8 cellular contexts compared by ENCODE assay signal in genomic region chr11:120303004-120303637, GRCh38. TPM values are rescaled to one million over a fixed set of nuclear protein-coding genes. Genes with fewer than 3 reads are reported as not detected.
DNase-seq lines count a peak whose midpoint lies in the region; ATAC-seq, FAIRE-seq and TF ChIP-seq lines count a peak whose summit lies in the region.

No MANE protein-coding gene starts in this region.

- H2BK12ac ChIP-seq in trophoblast cell (ENCODE audit: low read length): no peak overlapping the region

- H3K27me3 ChIP-seq in trophoblast cell (ENCODE audit: insufficient read depth, low read length) (no peaks in the 10 kb centered on the region), vagina (no peaks in the 10 kb centered on the region)

- no peaks in the 10 kb centered on the region for H3K9me3 ChIP-seq in A549
- H3K9me3 ChIP-seq in trophoblast cell (ENCODE audit: insufficient read depth, low read depth, low read length): peaks cover 2% of the 10 kb centered on the region
- H3K9me3 ChIP-seq in vagina: no peaks in the 10 kb centered on the region

- TF ChIP-seq POLR2A in A549 (IDR thresholded peaks at IDR 0.05; ENCODE audit: low read length) (no peak), vagina (IDR thresholded peaks at IDR 0.05) (no peak)

- H2BK5ac ChIP-seq in trophoblast cell (ENCODE audit: low read depth, low read length, poor library complexity): no peak overlapping the region

- no peak overlapping the region for H2AK5ac ChIP-seq in trophoblast cell (ENCODE audit: low read length)

- H3K79me1 ChIP-seq in trophoblast cell (ENCODE audit: low read length): peaks cover 20% of the 10 kb centered on the region

- H3K27ac ChIP-seq in A549 (no peak overlapping the region), trophoblast cell (ENCODE audit: low read depth, low read length) (peak overlapping the region; percentile 63), vagina (peak overlapping the region; percentile 58)

- 7% methylated on average over 3 of the region's 3 CpGs for WGBS in A549 (ENCODE audit: missing lambda C conversion rate)
- no CpG with 5 or more reads among the region's 3 CpGs for WGBS in trophoblast cell (ENCODE audit: extremely low coverage, insufficient coverage, insufficient read length)

- H3K14ac ChIP-seq in trophoblast cell (ENCODE audit: low read length): peak overlapping the region; percentile 50

- peak; percentile 55 to 64; a peak in 4 of 5 replicates for TF ChIP-seq RAD21 in A549 (conservative IDR thresholded peaks at IDR 0.05 in 1 of 2, IDR thresholded peaks at IDR 0.05 in 1 of 2)

- intact Hi-C loops in vagina (cut with DNase I): loop anchor here (5.0 kb wide), 2 partner anchors 66 to 131 kb away; no protein-coding TSS in a partner anchor

- peaks cover 22% of the 10 kb centered on the region for H3K4me1 ChIP-seq in A549
- H3K4me1 ChIP-seq in trophoblast cell (ENCODE audit: control insufficient read depth in 1 of 2, insufficient read depth in 2 of 2, low read length in 2 of 2): peaks cover 25 to 27% of the 10 kb centered on the region in 2 experiments
- H3K4me1 ChIP-seq in vagina: peaks cover 15% of the 10 kb centered on the region

- H4K8ac ChIP-seq in trophoblast cell (ENCODE audit: low read depth, low read length): peak overlapping the region; percentile 27

- POLR2A ChIA-PET in A549 (lab: Yijun Ruan, JAX): interaction anchor here (1.0 kb wide), 1 partner anchor 67 kb away, joined by 4 read pairs; no protein-coding TSS in a partner anchor

- H4K91ac ChIP-seq in trophoblast cell (ENCODE audit: low read depth, low read length): peak overlapping the region; percentile 78

- H3K9ac ChIP-seq in trophoblast cell (ENCODE audit: low read length): no peak overlapping the region

- DNase-seq in A549 (ENCODE audit: low read depth in 1 of 2, low spot score in 1 of 2) (peak; percentile 56 to 76), Kasumi-1 (lab: John Stamatoyannopoulos, UW) (peak; percentile 75 to 88), SHP77 (lab: John Stamatoyannopoulos, UW) (peak; percentile 61 to 66), globus pallidus (ENCODE audit: low spot score) (peak; percentile 61), trophoblast cell (peak; percentile 76 to 80), vagina (ENCODE audit: extremely low spot score in 2 of 2) (no peak)
- DNase-seq in activated effector memory CD4-positive, alpha-beta T cell treated with anti-CD3 and anti-CD28 coated beads, Interleukin-2, amount 50 U/mL, for 16 hours: peak; percentile 76

- no peak overlapping the region for H3K23ac ChIP-seq in trophoblast cell (ENCODE audit: low read length)

- no peak overlapping the region for H4K12ac ChIP-seq in trophoblast cell (ENCODE audit: low read depth, low read length)

- H3K4me2 ChIP-seq in A549: no peak overlapping the region
- H3K4me2 ChIP-seq in trophoblast cell (ENCODE audit: low read length): no peak overlapping the region

- peaks cover 0 to 2% of the 10 kb centered on the region in 2 experiments for H3K36me3 ChIP-seq in trophoblast cell (ENCODE audit: control insufficient read depth in 1 of 2, insufficient read depth in 2 of 2, low read length in 2 of 2)
- no peaks in the 10 kb centered on the region for H3K36me3 ChIP-seq in vagina

- no peak for TF ChIP-seq EP300 in A549 (IDR thresholded peaks at IDR 0.05)

- H2BK120ac ChIP-seq in trophoblast cell (ENCODE audit: insufficient read depth, low read length, poor library complexity): peak overlapping the region; percentile 65

- peak overlapping the region; percentile 23 for H3K18ac ChIP-seq in trophoblast cell (ENCODE audit: low read length)

- ATAC-seq in A549 (peak; percentile 79 to 89), GM18858 (IDR thresholded peaks at IDR 0.05; ENCODE audit: unreplicated experiment) (peak; percentile 55)

- CTCF ChIA-PET in A549 (lab: Yijun Ruan, JAX): interaction anchor here (0.7 to 15.7 kb wide), 26 partner anchors 9 to 153 kb away, joined by 3 to 407 read pairs (median 6); partner anchors contain the start of gene POU2F3

- H3K4ac ChIP-seq in trophoblast cell (ENCODE audit: low read depth, low read length): no peak overlapping the region

- H3K4me3 ChIP-seq in A549: no peak overlapping the region
- no peak overlapping the region for H3K4me3 ChIP-seq in trophoblast cell (ENCODE audit: low read depth, low read length)
- H3K4me3 ChIP-seq in vagina: no peak overlapping the region

- H3K79me2 ChIP-seq in trophoblast cell (ENCODE audit: control insufficient read depth, insufficient read depth, low read length, poor library complexity): no peaks in the 10 kb centered on the region

- no peak overlapping the region for H2AFZ ChIP-seq in trophoblast cell (ENCODE audit: insufficient read depth, low read length, poor library complexity)

- FAIRE-seq in A549 (lab: Jason Lieb, UNC): no peak

- TF ChIP-seq CTCF in A549 (IDR thresholded peaks at IDR 0.05) (peak; percentile 70), vagina (IDR thresholded peaks at IDR 0.05) (peak; percentile 56 to 81 (median 70))

TF ChIP-seq in A549, 52 proteins besides CTCF, POLR2A, EP300 and RAD21:
- peak; percentile 41; the same call in 2 of the 3 replicates for TF ChIP-seq SMC3 (IDR thresholded peaks at IDR 0.05)
- TF ChIP-seq FOXS1 (CRISPR knock-in tag; IDR thresholded peaks at IDR 0.05): no peak

RNA-seq across cellular contexts. Expression of gene TLCD5, which starts 22.0 kb away (rescaled TPM):
- polyA plus RNA-seq in A549 (2011; rRNA removed) (12.9 TPM in 2 replicates), A549 (2017; fragmentation: RNase III; extraction: RNeasy Plus Mini Kit Qiagen cat#74134 plus additional on column Dnase treatment) (5.8 to 6.1 TPM (median 6.0 TPM) in 3 replicates)
- 5.0 and 5.3 TPM in 2 replicates for polyA plus RNA-seq in A549 (2012; cell fraction: cytosol; rRNA removed)
- 3.8 and 8.8 TPM in 2 replicates for polyA plus RNA-seq in A549 (2012; cell fraction: nucleus; rRNA removed)
- polyA minus RNA-seq in A549 (2011; rRNA and poly(A)+ RNA removed): 9.5 and 10.1 TPM in 2 replicates
- polyA plus RNA-seq in trophoblast cell (2013): 5.9 and 6.1 TPM in 2 replicates
- total RNA-seq in vagina: 3.7 TPM

RNA-seq across cellular contexts. Expression of gene ARHGEF12, which starts 33.1 kb away (rescaled TPM):
- polyA plus RNA-seq in A549 (2011; rRNA removed): 27.2 and 31.5 TPM in 2 replicates
- polyA plus RNA-seq in A549 (2012; cell fraction: cytosol; rRNA removed): 4.0 and 4.9 TPM in 2 replicates
- polyA plus RNA-seq in A549 (2012; cell fraction: nucleus; rRNA removed): 2.7 and 4.8 TPM in 2 replicates
- polyA plus RNA-seq in A549 (2017; fragmentation: RNase III; extraction: RNeasy Plus Mini Kit Qiagen cat#74134 plus additional on column Dnase treatment): 16.4 to 18.0 TPM (median 16.7 TPM) in 3 replicates
- 48.9 and 49.8 TPM in 2 replicates for polyA minus RNA-seq in A549 (2011; rRNA and poly(A)+ RNA removed)
- polyA plus RNA-seq in trophoblast cell (2013): 30.4 and 31.2 TPM in 2 replicates
- 106 TPM for total RNA-seq in vagina

Comparison
In these comparisons a context has a peak if more than half of its experiments do, and no peak if none do; other contexts are left out.
1. DNase-seq: peak in A549 (2 of 2), Kasumi-1 (2 of 2), SHP77 (2 of 2), activated effector memory CD4-positive, alpha-beta T cell treated with anti-CD3 and anti-CD28 coated beads, Interleukin-2, amount 50 U/mL, for 16 hours (single experiment), globus pallidus (single experiment) and trophoblast cell (2 of 2); none in vagina (0 of 2).
2. H3K27ac ChIP-seq: peak in trophoblast cell (single experiment) and vagina (single experiment); none in A549 (0 of 2).